Comparison of ENCODE assay signal across 1 cellular context in genomic region chr15:42165081-42165480, GRCh38.
TF ChIP-seq lines count a peak whose summit lies in the region.

No MANE protein-coding gene starts in this region.

TF ChIP-seq in IMR-90, 13 proteins besides CTCF, POLR2A, EP300 and RAD21:
- TF ChIP-seq CEBPB (IDR thresholded peaks at IDR 0.05; ENCODE audit: low read depth, low read length) (peak; percentile 58; the same call in 1 of the 2 replicates), BHLHE40 (IDR thresholded peaks at IDR 0.05; ENCODE audit: low read depth, low read length) (peak; percentile 19; the same call in 1 of the 2 replicates), MAFK (IDR thresholded peaks at IDR 0.05; ENCODE audit: low read depth, low read length) (no peak), MAZ (IDR thresholded peaks at IDR 0.05; ENCODE audit: borderline replicate concordance, low read depth, low read length) (no peak), MXI1 (IDR thresholded peaks at IDR 0.05; ENCODE audit: borderline replicate concordance, low read depth, low read length) (no peak), FOS (IDR thresholded peaks at IDR 0.05; ENCODE audit: low read depth, low read length) (no peak)
- TF ChIP-seq, protein P1, sequence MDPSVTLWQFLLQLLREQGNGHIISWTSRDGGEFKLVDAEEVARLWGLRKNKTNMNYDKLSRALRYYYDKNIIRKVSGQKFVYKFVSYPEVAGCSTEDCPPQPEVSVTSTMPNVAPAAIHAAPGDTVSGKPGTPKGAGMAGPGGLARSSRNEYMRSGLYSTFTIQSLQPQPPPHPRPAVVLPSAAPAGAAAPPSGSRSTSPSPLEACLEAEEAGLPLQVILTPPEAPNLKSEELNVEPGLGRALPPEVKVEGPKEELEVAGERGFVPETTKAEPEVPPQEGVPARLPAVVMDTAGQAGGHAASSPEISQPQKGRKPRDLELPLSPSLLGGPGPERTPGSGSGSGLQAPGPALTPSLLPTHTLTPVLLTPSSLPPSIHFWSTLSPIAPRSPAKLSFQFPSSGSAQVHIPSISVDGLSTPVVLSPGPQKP (IDR thresholded peaks at IDR 0.05; ENCODE audit: borderline replicate concordance, low read depth, low read length), result no peak
TF ChIP-seq in IMR-90: peak in this region for 2.
